18 cellular contexts compared by ENCODE assay signal in genomic region chr20:61877776-61878477, GRCh38.
"Had no signal": no experiment of that assay in that cellular context is flagged by ENCODE, and none has a peak within 500 bp of the region (broad histone marks: within the 10 kb centered on the region; RNA-seq: fewer than 3 reads in every experiment).

No MANE protein-coding gene starts in this region.

- H3K27ac ChIP-seq: coronary artery, dorsolateral prefrontal cortex, esophagus muscularis mucosa, foreskin keratinocyte, gastroesophageal sphincter, heart left ventricle, lower lobe of right lung had no signal

- H3K4me3 Mint-ChIP-seq: mesothelial cell of epicardium, naive B cell had no signal

- H3K27me3 ChIP-seq: dorsolateral prefrontal cortex had no signal

- H3K36me3 ChIP-seq: esophagus muscularis mucosa, gastroesophageal sphincter, heart left ventricle, lower lobe of right lung had no signal

- ATAC-seq: foreskin keratinocyte, gastroesophageal sphincter, heart left ventricle, left colon, left lobe of liver, left ventricle myocardium superior, lower lobe of right lung, mucosa of descending colon had no signal

- H3K4me1 ChIP-seq: esophagus muscularis mucosa, foreskin keratinocyte, gastroesophageal sphincter, heart left ventricle, lower lobe of right lung had no signal

- H3K9me3 ChIP-seq: esophagus muscularis mucosa, gastroesophageal sphincter, heart left ventricle, lower lobe of right lung, mucosa of descending colon had no signal

- H3K4me1 Mint-ChIP-seq: mesothelial cell of epicardium, naive B cell had no signal

- H3K36me3 Mint-ChIP-seq: mesothelial cell of epicardium, naive B cell had no signal

- H3K27ac Mint-ChIP-seq: mesothelial cell of epicardium had no signal

- H3K9me3 Mint-ChIP-seq: mesothelial cell of epicardium had no signal

- DNase-seq: dermis blood vessel endothelial cell; dorsolateral prefrontal cortex; effector CD4-positive, alpha-beta T cell; effector memory CD4-positive, alpha-beta T cell; foreskin keratinocyte; hippocampal formation; left colon; left ventricle myocardium superior; lower lobe of right lung; mesenchymal stem cell; naive B cell had no signal

- H3K4me3 ChIP-seq: coronary artery, dorsolateral prefrontal cortex, esophagus muscularis mucosa, gastroesophageal sphincter, heart left ventricle, lower lobe of right lung, mucosa of descending colon had no signal
